16 cellular contexts compared by ENCODE assay signal in the genomic region with DNA sequence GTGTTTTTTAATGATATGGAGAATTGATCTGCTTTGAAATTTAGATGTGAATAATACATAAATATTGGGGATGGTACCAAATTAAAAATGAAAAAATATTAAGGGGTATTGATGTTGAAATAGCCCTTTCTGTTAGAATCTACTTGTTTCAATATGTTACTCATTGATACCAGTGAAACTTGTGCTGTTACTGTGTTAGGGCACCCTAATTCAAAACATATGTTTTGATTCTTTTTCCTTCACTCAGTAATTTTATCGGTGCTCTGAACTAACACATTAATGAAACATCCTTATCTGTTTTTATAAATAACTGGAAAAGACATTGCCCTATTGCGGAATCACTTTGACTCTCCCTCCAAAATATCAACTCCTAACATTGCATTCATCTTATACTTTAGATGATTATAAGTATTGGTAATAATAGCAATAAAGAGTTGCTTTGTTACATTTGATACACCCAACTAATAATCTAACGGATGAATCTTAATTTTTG.
"Had no signal": no experiment of that assay in that cellular context is flagged by ENCODE, and none has a peak within 500 bp of the region (broad histone marks: within the 10 kb centered on the region; RNA-seq: fewer than 3 reads in every experiment).

No MANE protein-coding gene starts in this region.

- H3K4me1 ChIP-seq: body of pancreas, colonic mucosa had no signal

- H3K4me3 Mint-ChIP-seq: activated CD4-positive, alpha-beta T cell treated with anti-CD3 and anti-CD28 coated beads, Interleukin-2, amount 10 ng/mL, durations not matched to agents 24 days and 14 days; activated naive CD8-positive, alpha-beta T cell; natural killer cell; stimulated activated memory B cell treated with anti-CD40 and anti-IgM and Interleukin-4, amounts not matched to agents 10 μg/mL and 1 μg/mL and 100 μg/mL, for 72 hours had no signal

- H3K27me3 ChIP-seq: body of pancreas, colonic mucosa, left lung had no signal

- H3K27ac Mint-ChIP-seq: activated naive CD8-positive, alpha-beta T cell had no signal

- H3K9me3 ChIP-seq: body of pancreas, colonic mucosa, left lung had no signal

- H3K27me3 Mint-ChIP-seq: activated CD4-positive, alpha-beta T cell treated with anti-CD3 and anti-CD28 coated beads, Interleukin-2, amount 10 ng/mL, durations not matched to agents 24 days and 14 days; activated naive CD8-positive, alpha-beta T cell; stimulated activated memory B cell treated with anti-CD40 and anti-IgM and Interleukin-4, amounts not matched to agents 10 μg/mL and 1 μg/mL and 100 μg/mL, for 72 hours had no signal

- H3K4me3 ChIP-seq: body of pancreas, colonic mucosa, left lung had no signal

- H3K36me3 Mint-ChIP-seq: natural killer cell had no signal

- DNase-seq: activated CD4-positive, CD25-positive, alpha-beta regulatory T cell; activated effector memory CD4-positive, alpha-beta T cell treated with anti-CD3 and anti-CD28 coated beads, Interleukin-2, amount 50 U/mL, for 16 hours; activated T-cell treated with anti-CD3 and anti-CD28 coated beads, Interleukin-2, amount 50 U/mL, for 1 hour; amygdala; body of pancreas; central memory CD4-positive, alpha-beta T cell; colonic mucosa; islet precursor cell; left lung; mesendoderm; natural killer cell; retina had no signal

- H3K27ac ChIP-seq: body of pancreas, colonic mucosa had no signal

- H3K36me3 ChIP-seq: colonic mucosa had no signal

- H3K9me3 Mint-ChIP-seq: activated CD4-positive, alpha-beta T cell treated with anti-CD3 and anti-CD28 coated beads, Interleukin-2, amount 10 ng/mL, durations not matched to agents 24 days and 14 days; natural killer cell; stimulated activated memory B cell treated with anti-CD40 and anti-IgM and Interleukin-4, amounts not matched to agents 10 μg/mL and 1 μg/mL and 100 μg/mL, for 72 hours had no signal

- ATAC-seq: body of pancreas; esophagus mucosa; left lung; natural killer cell; stimulated activated memory B cell treated with anti-CD40 and anti-IgM and Interleukin-4, amounts not matched to agents 10 μg/mL and 1 μg/mL and 100 μg/mL, for 72 hours had no signal
